In genomic region chr16:89093602-89094251, GRCh38 we compare ENCODE assay signal across 1 cellular context.
TF ChIP-seq lines count a peak whose summit lies in the region.

TSS of gene ACSF3 (plus strand) at chr16:89093852. CDS start at chr16:89100682, 6,830 bp downstream.

TF ChIP-seq in HepG2, 621 proteins besides CTCF, POLR2A, EP300 and RAD21 (continued from another document and continues in another):
- TF ChIP-seq NFAT5 (CRISPR knock-in tag; IDR thresholded peaks at IDR 0.05) (peak; percentile 73), ZNF841 (CRISPR knock-in tag; IDR thresholded peaks at IDR 0.05; ENCODE audit: borderline replicate concordance) (no peak; the same call in 1 of the 2 replicates), ATF6 (CRISPR knock-in tag; conservative IDR thresholded peaks at IDR 0.05) (no peak), ARNT2 (CRISPR knock-in tag; IDR thresholded peaks at IDR 0.05; ENCODE audit: low read depth) (peak; percentile 87), ISX (CRISPR knock-in tag; conservative IDR thresholded peaks at IDR 0.05) (0 out of 2 replicates have a peak, but pooled peaks have one; percentile 26), ZNF652 (CRISPR knock-in tag; IDR thresholded peaks at IDR 0.05; ENCODE audit: borderline replicate concordance, low read depth) (no peak), ZNF33A (CRISPR knock-in tag; IDR thresholded peaks at IDR 0.05; ENCODE audit: borderline replicate concordance) (no peak), ZNF570 (CRISPR knock-in tag; IDR thresholded peaks at IDR 0.05; ENCODE audit: borderline replicate concordance) (no peak), GATAD1 (CRISPR knock-in tag; IDR thresholded peaks at IDR 0.05) (peak; percentile 91), NFIB (CRISPR knock-in tag; IDR thresholded peaks at IDR 0.05; ENCODE audit: borderline replicate concordance) (no peak), ZNF687 (CRISPR knock-in tag; IDR thresholded peaks at IDR 0.05) (peak; percentile 64), BRF2 (CRISPR knock-in tag; IDR thresholded peaks at IDR 0.05) (peak; percentile 88; the same call in 1 of the 2 replicates), NR0B2 (CRISPR knock-in tag; IDR thresholded peaks at IDR 0.05) (peak; percentile 59; the same call in 1 of the 2 replicates), ZNF772 (CRISPR knock-in tag; IDR thresholded peaks at IDR 0.05) (peak; percentile 31; the same call in 1 of the 2 replicates), ZSCAN29 (CRISPR knock-in tag; conservative IDR thresholded peaks at IDR 0.05) (no peak), KAT2B (IDR thresholded peaks at IDR 0.05; ENCODE audit: borderline replicate concordance, low read depth, low read length) (no peak), CREBL2 (CRISPR knock-in tag; IDR thresholded peaks at IDR 0.05; ENCODE audit: borderline replicate concordance) (no peak), PBX3 (CRISPR knock-in tag; IDR thresholded peaks at IDR 0.05; ENCODE audit: borderline replicate concordance) (0 out of 2 replicates have a peak, but pooled peaks have one; percentile 39), ZNF296 (CRISPR knock-in tag; conservative IDR thresholded peaks at IDR 0.05) (no peak), CERS6 (CRISPR knock-in tag; IDR thresholded peaks at IDR 0.05) (no peak), MXD1 (CRISPR knock-in tag; IDR thresholded peaks at IDR 0.05) (peak; percentile 60), TBP (CRISPR knock-in tag; IDR thresholded peaks at IDR 0.05) (peak; percentile 50; the same call in 1 of the 2 replicates), RFXANK (CRISPR knock-in tag; IDR thresholded peaks at IDR 0.05) (no peak), SYNCRIP (IDR thresholded peaks at IDR 0.05; ENCODE audit: insufficient read depth, low read depth, low read length) (no peak), CEBPG (CRISPR knock-in tag; IDR thresholded peaks at IDR 0.05) (no peak), SAFB2 (CRISPR knock-in tag; IDR thresholded peaks at IDR 0.05; ENCODE audit: borderline replicate concordance, low read depth) (peak; percentile 90; the same call in 1 of the 2 replicates), ZNF431 (CRISPR knock-in tag; IDR thresholded peaks at IDR 0.05; ENCODE audit: borderline replicate concordance, low read depth) (peak; percentile 96), ZNF563 (CRISPR knock-in tag; IDR thresholded peaks at IDR 0.05) (peak; percentile 80; the same call in 1 of the 2 replicates), SUZ12 (IDR thresholded peaks at IDR 0.05; ENCODE audit: low read depth, low read length) (peak; percentile 23; the same call in 1 of the 2 replicates), ASH2L (IDR thresholded peaks at IDR 0.05; ENCODE audit: insufficient read length, low read depth, low read length) (peak; percentile 59), KLF11 (CRISPR knock-in tag; IDR thresholded peaks at IDR 0.05) (no peak), SP1 (IDR thresholded peaks at IDR 0.05) (no peak), SP1 (CRISPR knock-in tag; IDR thresholded peaks at IDR 0.05) (peak; percentile 40; the same call in 1 of the 2 replicates), SKI (IDR thresholded peaks at IDR 0.05; ENCODE audit: partially characterized antibody) (peak; percentile 85), POLR2AphosphoS5 (IDR thresholded peaks at IDR 0.05; ENCODE audit: low read depth, low read length) (peak; percentile 56; the same call in 1 of the 2 replicates), IRF9 (CRISPR knock-in tag; IDR thresholded peaks at IDR 0.05; ENCODE audit: borderline replicate concordance) (no peak; the same call in 1 of the 2 replicates), ZNF446 (CRISPR knock-in tag; IDR thresholded peaks at IDR 0.05) (0 out of 2 replicates have a peak, but pooled peaks have one; percentile 24), ATAD3A (CRISPR knock-in tag; IDR thresholded peaks at IDR 0.05) (no peak), REXO4 (CRISPR knock-in tag; IDR thresholded peaks at IDR 0.05; ENCODE audit: borderline replicate concordance) (no peak), CREB3 (CRISPR knock-in tag; IDR thresholded peaks at IDR 0.05) (0 out of 2 replicates have a peak, but pooled peaks have one; percentile 51)
